9 cellular contexts compared by ENCODE assay signal in genomic region chr9:37954581-37954981, GRCh38. TPM values are rescaled to one million over a fixed set of nuclear protein-coding genes. Genes with fewer than 3 reads are reported as not detected.
A peak's percentile ranks its signal among the peaks of the same experiment; 100 is the strongest.
DNase-seq lines count a peak whose midpoint lies in the region; ATAC-seq and TF ChIP-seq lines count a peak whose summit lies in the region.
"Had no signal": no experiment of that assay in that cellular context is flagged by ENCODE, and none has a peak within 500 bp of the region (broad histone marks: within the 10 kb centered on the region; RNA-seq: fewer than 3 reads in every experiment).

No MANE protein-coding gene starts in this region.

- ATAC-seq in GM18520 (IDR thresholded peaks at IDR 0.05; ENCODE audit: unreplicated experiment), result peak; percentile 28
- peak; percentile 43 for ATAC-seq in GM21528 (IDR thresholded peaks at IDR 0.05; ENCODE audit: low FRiP score, unreplicated experiment)
- ATAC-seq in HG03457 (IDR thresholded peaks at IDR 0.05; ENCODE audit: unreplicated experiment), result peak; percentile 19
- no peak for ATAC-seq in heart right ventricle

- H3K23ac ChIP-seq in mesenchymal stem cell (ENCODE audit: low read length in 2 of 2), result no peak overlapping the region

- no peak overlapping the region for H3K4ac ChIP-seq in mesenchymal stem cell (ENCODE audit: low read depth in 1 of 2, low read length in 2 of 2)

- peak overlapping the region; percentile 37 for H2AK5ac ChIP-seq in mesenchymal stem cell (ENCODE audit: low read length, severe bottlenecking)

- WGBS in mesenchymal stem cell, result 57% methylated on average over 3 of the region's 3 CpGs
- 56 to 62% methylated on average over 3 of the region's 3 CpGs for WGBS in heart right ventricle, 2 donors

- peaks cover 63% of the 10 kb centered on the region for H3K4me1 ChIP-seq in mesenchymal stem cell (ENCODE audit: control insufficient read depth, insufficient read depth, low read depth, low read length)
- peaks cover 10 to 68% (median 37%) of the 10 kb centered on the region in 9 donors for H3K4me1 ChIP-seq in heart right ventricle

- H3K27ac ChIP-seq in mesenchymal stem cell (ENCODE audit: low read length, poor library complexity, severe bottlenecking), result peak overlapping the region; percentile 84
- peak overlapping the region in 4 of 10 donors; percentile 22 to 74 (median 50) for H3K27ac ChIP-seq in heart right ventricle

- no peaks in the 10 kb centered on the region for H3K9me3 ChIP-seq in mesenchymal stem cell (ENCODE audit: control insufficient read depth, low read length)
- no peaks in the 10 kb centered on the region for H3K9me3 ChIP-seq in heart right ventricle

- H3K27me3 ChIP-seq in mesenchymal stem cell (ENCODE audit: control insufficient read depth in 1 of 2, insufficient read depth in 1 of 2, low read length in 2 of 2) (no peaks in the 10 kb centered on the region), heart right ventricle (no peaks in the 10 kb centered on the region)

- H2BK12ac ChIP-seq in mesenchymal stem cell (ENCODE audit: low read length in 2 of 2), result peak overlapping the region in 1 of 2 experiments; percentile 23

- no peak overlapping the region for H2BK5ac ChIP-seq in mesenchymal stem cell (ENCODE audit: low read depth, low read length, poor library complexity, severe bottlenecking)

- H2BK120ac ChIP-seq in mesenchymal stem cell (ENCODE audit: low read depth, low read length), result no peak overlapping the region

- no peak overlapping the region for H2AFZ ChIP-seq in mesenchymal stem cell (ENCODE audit: low read depth, low read length)

- H2BK15ac ChIP-seq in mesenchymal stem cell (ENCODE audit: low read depth, poor library complexity, severe bottlenecking), result no peak overlapping the region

- H3K36me3 ChIP-seq in mesenchymal stem cell (ENCODE audit: control insufficient read depth in 1 of 2, insufficient read depth in 2 of 2, low read depth in 1 of 2, low read length in 2 of 2), result peaks cover 30 to 86% of the 10 kb centered on the region in 2 experiments
- H3K36me3 ChIP-seq in heart right ventricle, result peaks cover 0 to 41% (median 0%) of the 10 kb centered on the region in 9 donors

- H3K79me1 ChIP-seq in mesenchymal stem cell (replicated peaks; ENCODE audit: low read length, poor library complexity, severe bottlenecking), result peaks cover 33% of the 10 kb centered on the region

- H3K18ac ChIP-seq in mesenchymal stem cell (ENCODE audit: low read depth in 1 of 2, low read length in 2 of 2), result peak overlapping the region in 1 of 2 experiments; percentile 51

- no peak for DNase-seq in mesenchymal stem cell
- DNase-seq in Kasumi-1 (lab: John Stamatoyannopoulos, UW), result no peak
- DNase-seq in heart right ventricle, result no peak
- DNase-seq in NCI-H187 treated with DMSO at 0.1 percent for 48 hours (lab: John Stamatoyannopoulos, UW), result no peak
- DNase-seq in stimulated activated naive CD4-positive, alpha-beta T cell (lab: John Stamatoyannopoulos, UW), result no peak
- DNase-seq: NCI-H2081 treated with DMSO at 0.1 percent for 48 hours had no signal

- H3K14ac ChIP-seq in mesenchymal stem cell (ENCODE audit: low read length in 2 of 2), result peak overlapping the region in 1 of 2 experiments; percentile 9

- intact Hi-C loops in heart right ventricle (cut with DNase I), result no loop called here

- no peak for TF ChIP-seq CTCF in heart right ventricle (IDR thresholded peaks at IDR 0.05)

- H3K4me2 ChIP-seq in mesenchymal stem cell (ENCODE audit: low read length, poor library complexity, severe bottlenecking), result no peak overlapping the region

- H4K91ac ChIP-seq in mesenchymal stem cell (ENCODE audit: low read length), result peak overlapping the region; percentile 72

- H3K9ac ChIP-seq in mesenchymal stem cell (ENCODE audit: low read length), result peak overlapping the region; percentile 69

- peak overlapping the region; percentile 42 for H4K8ac ChIP-seq in mesenchymal stem cell (ENCODE audit: low read length)

- H3K4me3 ChIP-seq in mesenchymal stem cell (ENCODE audit: insufficient read depth in 1 of 2, low read depth in 1 of 2, low read length in 2 of 2) (no peak overlapping the region), heart right ventricle (no peak overlapping the region)

RNA-seq across cellular contexts. Expression of gene SLC25A51, which starts 50.7 kb away (rescaled TPM):
- polyA plus RNA-seq in mesenchymal stem cell (2013, experiment 1 of 2), result 25.1 TPM
- 24.0 TPM for polyA plus RNA-seq in mesenchymal stem cell (2013, experiment 2 of 2)
- 10 to 100 TPM; 16.3 to 26.5 (median 21.3) TPM for total RNA-seq in heart right ventricle
- polyA plus RNA-seq in heart right ventricle, result 1 to 10 TPM; 7.0 to 9.5 TPM

Comparison
In these comparisons a context has a peak if more than half of its experiments do, and no peak if none do; other contexts are left out.
1. ATAC-seq: peak in GM18520 (single experiment), GM21528 (single experiment) and HG03457 (single experiment); none in heart right ventricle (0 of 8).